ENCODE assay signal across 26 cellular contexts in the genomic region with DNA sequence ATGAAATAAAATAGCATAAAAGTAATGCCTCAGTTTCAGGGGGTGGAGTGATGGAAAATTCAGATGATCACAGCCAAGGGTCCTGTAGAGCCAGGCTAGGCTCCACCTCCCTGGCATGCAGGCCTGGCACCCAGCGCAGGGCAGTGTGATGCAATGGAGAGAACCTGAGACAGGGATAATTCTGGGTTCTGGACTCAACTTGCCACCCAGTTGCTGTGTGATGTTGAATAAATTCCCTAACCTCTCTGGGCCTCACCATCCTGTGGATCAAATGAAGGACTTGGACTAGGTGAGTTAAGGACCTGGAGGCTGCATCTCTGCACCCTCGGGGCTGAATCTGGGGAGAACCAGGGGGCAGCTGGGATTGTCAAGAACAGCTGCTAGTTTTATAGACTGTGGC. TPM values are rescaled to one million over a fixed set of nuclear protein-coding genes. Genes with fewer than 3 reads are reported as not detected.
"Had no signal": no experiment of that assay in that cellular context is flagged by ENCODE, and none has a peak within 500 bp of the region (broad histone marks: within the 10 kb centered on the region; RNA-seq: fewer than 3 reads in every experiment).

No MANE protein-coding gene starts in this region.

- H3K4me2 ChIP-seq: SK-N-SH had no signal

- H3K27me3 ChIP-seq: brain microvascular endothelial cell, cardiac muscle cell, Peyer's patch, SJCRH30 had no signal

- H3K9ac ChIP-seq: SK-N-SH had no signal

- ATAC-seq: activated T-cell treated with anti-CD3 and anti-CD28 coated beads, Interleukin-2, amount 50 U/mL, for 4 hours had no signal

- H3K27ac ChIP-seq: brain microvascular endothelial cell, cardiac muscle cell, Peyer's patch, RWPE1, SJCRH30, VCaP had no signal

- H3K4me1 Mint-ChIP-seq: activated CD4-positive, alpha-beta T cell treated with anti-CD3 and anti-CD28 coated beads, Interleukin-2, amount 10 ng/mL, durations not matched to agents 7 days and 5 days had no signal

- H3K36me3 Mint-ChIP-seq: activated CD4-positive, alpha-beta memory T cell treated with anti-CD3 and anti-CD28 coated beads for 36 hours; activated naive CD8-positive, alpha-beta T cell had no signal

- H3K4me1 ChIP-seq: Peyer's patch had no signal

- H3K27ac Mint-ChIP-seq: activated CD4-positive, alpha-beta memory T cell treated with anti-CD3 and anti-CD28 coated beads for 36 hours; activated CD4-positive, alpha-beta T cell treated with anti-CD3 and anti-CD28 coated beads, Interleukin-2, amount 10 ng/mL, durations not matched to agents 7 days and 5 days; activated naive CD4-positive, alpha-beta T cell treated with anti-CD3 and anti-CD28 coated beads for 36 hours; activated naive CD8-positive, alpha-beta T cell had no signal

- H3K4me3 ChIP-seq: cardiac muscle cell, Peyer's patch, SJCRH30 had no signal

- H3K9me3 ChIP-seq: Peyer's patch, SJCRH30, SK-N-SH had no signal

- DNase-seq: activated CD4-positive, alpha-beta memory T cell treated with anti-CD3 and anti-CD28 coated beads for 36 hours; activated CD4-positive, alpha-beta T cell treated with anti-CD3 and anti-CD28 coated beads, Interleukin-2, amount 10 ng/mL, durations not matched to agents 7 days and 5 days; activated CD4-positive, CD25-positive, alpha-beta regulatory T cell; activated CD8-positive, alpha-beta memory T cell treated with anti-CD3 and anti-CD28 coated beads for 24 hours; activated gamma-delta T cell; activated naive CD4-positive, alpha-beta T cell treated with anti-CD3 and anti-CD28 coated beads for 36 hours; activated T-cell treated with anti-CD3 and anti-CD28 coated beads, Interleukin-2, amount 50 U/mL, for 4 hours; amygdala; brain microvascular endothelial cell; Kasumi-1; NCI-H1105 treated with DMSO at 0.1 percent for 48 hours; NCI-H1436 treated with DMSO at 0.1 percent for 48 hours; NCI-H187; NCI-H2081; NCI-H510A treated with DMSO at 0.1 percent for 48 hours; NCI-H69; NK-92 treated with Interleukin-12 subunit alpha and Interleukin-12 subunit beta, amount 100 ng/mL, for 24 hours; Peyer's patch; Right ventricle myocardium superior; SK-N-SH; T-helper 1 cell had no signal

- H3K4me3 Mint-ChIP-seq: activated CD4-positive, alpha-beta memory T cell treated with anti-CD3 and anti-CD28 coated beads for 36 hours; activated CD4-positive, alpha-beta T cell treated with anti-CD3 and anti-CD28 coated beads, Interleukin-2, amount 10 ng/mL, durations not matched to agents 7 days and 5 days; activated naive CD4-positive, alpha-beta T cell treated with anti-CD3 and anti-CD28 coated beads for 36 hours; activated naive CD8-positive, alpha-beta T cell; activated T-cell treated with anti-CD3 and anti-CD28 coated beads, Interleukin-2, amount 50 U/mL, for 4 hours had no signal

- H3K9me3 Mint-ChIP-seq: activated CD4-positive, alpha-beta memory T cell treated with anti-CD3 and anti-CD28 coated beads for 36 hours; activated CD4-positive, alpha-beta T cell treated with anti-CD3 and anti-CD28 coated beads, Interleukin-2, amount 10 ng/mL, durations not matched to agents 7 days and 5 days; activated naive CD4-positive, alpha-beta T cell treated with anti-CD3 and anti-CD28 coated beads for 36 hours; activated T-cell treated with anti-CD3 and anti-CD28 coated beads, Interleukin-2, amount 50 U/mL, for 4 hours had no signal

- H3K27me3 Mint-ChIP-seq: activated CD4-positive, alpha-beta T cell treated with anti-CD3 and anti-CD28 coated beads, Interleukin-2, amount 10 ng/mL, durations not matched to agents 7 days and 5 days; activated naive CD8-positive, alpha-beta T cell had no signal

- H3K36me3 ChIP-seq: brain microvascular endothelial cell, cardiac muscle cell, SJCRH30 had no signal

RNA-seq across cellular contexts. Expression of gene PADI2, which starts 17.0 kb away (rescaled TPM):
- total RNA-seq: activated CD4-positive, alpha-beta memory T cell treated with anti-CD3 and anti-CD28 coated beads for 36 hours; activated naive CD4-positive, alpha-beta T cell treated with anti-CD3 and anti-CD28 coated beads for 36 hours had no signal
